ENCODE assay signal across 11 cellular contexts in genomic region chr4:138053601-138054322, GRCh38.
DNase-seq lines count a peak whose midpoint lies in the region; ATAC-seq, FAIRE-seq and TF ChIP-seq lines count a peak whose summit lies in the region.
"Had no signal": no experiment of that assay in that cellular context is flagged by ENCODE, and none has a peak within 500 bp of the region (broad histone marks: within the 10 kb centered on the region; RNA-seq: fewer than 3 reads in every experiment).

No MANE protein-coding gene starts in this region.

- FAIRE-seq in H54 (lab: Jason Lieb, UNC), result peak; percentile 53
- peak; percentile 89 for FAIRE-seq in RCC 7860 (lab: Jason Lieb, UNC)

- ATAC-seq in sciatic nerve, result peak; percentile 45
- no peak for ATAC-seq in lower lobe of right lung
- ATAC-seq in GM19467 (IDR thresholded peaks at IDR 0.05; ENCODE audit: unreplicated experiment), result no peak

- no peaks in the 10 kb centered on the region for H3K36me3 ChIP-seq in lower lobe of right lung

- TF ChIP-seq CTCF in lower lobe of right lung (IDR thresholded peaks at IDR 0.05), result no peak

- no peak for TF ChIP-seq POLR2A in H54 (IDR thresholded peaks at IDR 0.05; ENCODE audit: low read depth, low read length)

- H3K4me1 ChIP-seq in lower lobe of right lung, result no peaks in the 10 kb centered on the region

- no peaks in the 10 kb centered on the region for H3K9me3 ChIP-seq in lower lobe of right lung

- no peaks in the 10 kb centered on the region for H3K27me3 ChIP-seq in lower lobe of right lung (ENCODE audit: low read depth)

- intact Hi-C loops in sciatic nerve (cut with DNase I) (no loop called here), lower lobe of right lung (cut with DNase I) (no loop called here)

- no peak overlapping the region for H3K4me3 ChIP-seq in lower lobe of right lung

- H3K27ac ChIP-seq in lower lobe of right lung, result no peak overlapping the region

- DNase-seq in H54 (ENCODE audit: insufficient read length, low spot score) (peak; percentile 22), RCC 7860 (ENCODE audit: low spot score) (peak; percentile 74), fibroblast of gingiva (ENCODE audit: low read depth) (peak; percentile 76), sciatic nerve (ENCODE audit: low spot score) (no peak), lower lobe of right lung (no peak), NCI-H748 treated with DMSO at 0.1 percent for 48 hours (lab: John Stamatoyannopoulos, UW) (no peak)
- DNase-seq in stimulated activated CD4-positive, alpha-beta T cell treated with anti-CD3 and anti-CD28 coated beads, Interleukin-12 subunit alpha, Interleukin-12 subunit beta, amount 100 ng/mL, for 4 hours, result no peak
- DNase-seq: activated naive CD4-positive, alpha-beta T cell treated with anti-CD3 and anti-CD28 coated beads, Interleukin-2, amount 10 ng/mL, durations not matched to agents 7 days and 5 days; KG1; stimulated activated CD4-positive, alpha-beta T cell treated with anti-CD3 and anti-CD28 coated beads, Interleukin-1b, Interleukin-23, amount 100 ng/mL, for 48 hours had no signal

Comparison
In these comparisons a context has a peak if more than half of its experiments do, and no peak if none do; other contexts are left out.
1. DNase-seq: peak in H54 (single experiment), RCC 7860 (single experiment) and fibroblast of gingiva (single experiment); none in sciatic nerve (single experiment), lower lobe of right lung (single experiment), stimulated activated CD4-positive, alpha-beta T cell treated with anti-CD3 and anti-CD28 coated beads, Interleukin-12 subunit alpha, Interleukin-12 subunit beta, amount 100 ng/mL, for 4 hours (single experiment) and NCI-H748 treated with DMSO at 0.1 percent for 48 hours (single experiment).